ENCODE assay signal across 10 cellular contexts in the genomic region with DNA sequence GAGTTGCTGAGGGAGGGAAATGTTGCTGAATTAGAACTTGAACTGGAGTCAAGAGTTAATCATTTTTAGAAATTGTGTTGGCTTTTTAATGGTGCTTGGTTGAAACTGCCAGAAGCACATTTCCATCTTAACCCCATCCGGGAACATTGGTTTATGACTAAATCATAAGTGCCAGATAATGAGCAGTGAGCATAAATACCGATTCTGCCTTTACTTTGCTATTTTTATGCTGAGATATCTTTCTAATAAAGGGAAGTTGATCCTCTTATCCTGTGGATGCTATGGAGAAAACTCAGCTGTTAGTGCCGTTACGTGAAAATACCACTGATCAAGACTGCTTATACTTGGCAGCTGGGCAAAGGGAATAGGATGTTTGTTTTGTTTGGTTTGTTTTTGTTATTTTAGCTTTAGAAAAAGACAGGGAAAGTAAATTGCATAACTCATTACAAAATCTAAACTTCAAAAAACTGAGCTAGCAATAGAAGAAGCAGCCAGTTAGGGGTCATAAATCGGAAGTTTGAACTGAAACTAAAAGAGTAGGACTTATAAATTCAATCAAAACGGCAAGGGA.
DNase-seq lines count a peak whose midpoint lies in the region; ATAC-seq and TF ChIP-seq lines count a peak whose summit lies in the region.
"Had no signal": no experiment of that assay in that cellular context is flagged by ENCODE, and none has a peak within 500 bp of the region (broad histone marks: within the 10 kb centered on the region; RNA-seq: fewer than 3 reads in every experiment).

No MANE protein-coding gene starts in this region.

- ATAC-seq in lower lobe of right lung, result no peak

- TF ChIP-seq POLR2A in vagina (IDR thresholded peaks at IDR 0.05), result no peak

- H3K4me1 Mint-ChIP-seq in MCF 10A (ENCODE audit: insufficient read depth, unreplicated experiment) (no peaks in the 10 kb centered on the region), type B pancreatic cell (ENCODE audit: unreplicated experiment) (no peaks in the 10 kb centered on the region)

- POLR2A ChIA-PET in MCF 10A (lab: Yijun Ruan, JAX), result interaction anchor here (0.6 kb wide), 1 partner anchor 108 kb away, joined by 3 read pairs; no protein-coding TSS in a partner anchor

- no peak overlapping the region for H3K4me3 ChIP-seq in mammary epithelial cell (replicated peaks in 1 of 3; ENCODE audit: insufficient read depth in 1 of 3, low read depth in 2 of 3, low read length in 3 of 3)
- peak overlapping the region; percentile 68 for H3K4me3 ChIP-seq in coronary artery
- peak overlapping the region; percentile 6 for H3K4me3 ChIP-seq in lower lobe of right lung
- H3K4me3 ChIP-seq in vagina, result peak overlapping the region; percentile 17 to 36

- in situ Hi-C loops in mammary epithelial cell (cut with MboI; ENCODE audit: low sequenced_read_pairs in 2 of 2), result no loop called here

- H3K4me2 ChIP-seq in mammary epithelial cell (ENCODE audit: insufficient read depth, low read depth, low read length), result no peak overlapping the region

- intact Hi-C loops in MCF 10A (cut with micrococcal nuclease) (no loop called here), mammary epithelial cell (cut with micrococcal nuclease) (no loop called here), lower lobe of right lung (cut with DNase I) (no loop called here), vagina (cut with DNase I) (no loop called here)

- no peaks in the 10 kb centered on the region for H3K4me1 ChIP-seq in mammary epithelial cell (ENCODE audit: insufficient read depth, low read length)
- no peaks in the 10 kb centered on the region for H3K4me1 ChIP-seq in lower lobe of right lung
- H3K4me1 ChIP-seq in vagina, result no peaks in the 10 kb centered on the region

- no peaks in the 10 kb centered on the region for H3K36me3 Mint-ChIP-seq in MCF 10A (ENCODE audit: insufficient read depth, unreplicated experiment)
- no peaks in the 10 kb centered on the region for H3K36me3 Mint-ChIP-seq in type B pancreatic cell

- dilution Hi-C loops in mammary epithelial cell (cut with HindIII; ENCODE audit: low sequenced_read_pairs), result no loop called here

- DNase-seq in MCF 10A (ENCODE audit: unreplicated experiment) (peak; percentile 42), mammary epithelial cell (no peak), coronary artery (ENCODE audit: low spot score) (no peak), lower lobe of right lung (no peak), vagina (ENCODE audit: extremely low spot score in 2 of 2) (no peak), type B pancreatic cell (ENCODE audit: extremely low spot score, unreplicated experiment) (no peak), NCI-H128 (lab: John Stamatoyannopoulos, UW; ENCODE audit: unreplicated experiment) (no peak), NCI-H1417 (lab: John Stamatoyannopoulos, UW) (no peak)
- DNase-seq: activated CD4-positive, alpha-beta T cell treated with anti-CD3 and anti-CD28 coated beads for 48 hours; CD4-positive, alpha-beta T cell had no signal

- H3K9ac ChIP-seq in mammary epithelial cell (ENCODE audit: insufficient read depth, low read length), result no peak overlapping the region

- no peak overlapping the region for H2AFZ ChIP-seq in mammary epithelial cell (ENCODE audit: low read depth, low read length)

- no peaks in the 10 kb centered on the region for H3K27me3 ChIP-seq in mammary epithelial cell (ENCODE audit: insufficient read depth, low read length)
- H3K27me3 ChIP-seq in lower lobe of right lung (ENCODE audit: low read depth), result no peaks in the 10 kb centered on the region
- no peaks in the 10 kb centered on the region for H3K27me3 ChIP-seq in vagina

- CTCF ChIA-PET in MCF 10A (lab: Yijun Ruan, JAX), result no interaction called here
- CTCF ChIA-PET in mammary epithelial cell (lab: Charles Lee; ENCODE audit: low non-redundant PET), result no interaction called here

- H3K27me3 Mint-ChIP-seq in MCF 10A (ENCODE audit: insufficient read depth, unreplicated experiment) (no peaks in the 10 kb centered on the region), type B pancreatic cell (peaks cover 2% of the 10 kb centered on the region)
- H3K27me3 Mint-ChIP-seq: CD4-positive, alpha-beta T cell had no signal

- H4K20me1 ChIP-seq in mammary epithelial cell (ENCODE audit: insufficient read depth, low read length), result no peaks in the 10 kb centered on the region

- H3K36me3 ChIP-seq in mammary epithelial cell (ENCODE audit: insufficient read depth, low read length) (no peaks in the 10 kb centered on the region), lower lobe of right lung (no peaks in the 10 kb centered on the region), vagina (no peaks in the 10 kb centered on the region)

- TF ChIP-seq CTCF in MCF 10A (IDR thresholded peaks at IDR 0.05; ENCODE audit: unreplicated experiment) (no peak), mammary epithelial cell (conservative IDR thresholded peaks at IDR 0.05 in 1 of 2, IDR thresholded peaks at IDR 0.05 in 1 of 2; ENCODE audit: extremely low read depth in 1 of 2, insufficient read depth in 1 of 2, low read depth in 1 of 2, low read length in 2 of 2) (no peak), coronary artery (IDR thresholded peaks at IDR 0.05) (no peak), lower lobe of right lung (IDR thresholded peaks at IDR 0.05) (no peak), vagina (IDR thresholded peaks at IDR 0.05) (no peak), type B pancreatic cell (conservative IDR thresholded peaks at IDR 0.05) (no peak)

- H3K9me3 ChIP-seq in mammary epithelial cell (replicated peaks; ENCODE audit: insufficient read depth, low read length) (no peaks in the 10 kb centered on the region), lower lobe of right lung (no peaks in the 10 kb centered on the region), vagina (no peaks in the 10 kb centered on the region)

- H3K79me2 ChIP-seq in mammary epithelial cell (ENCODE audit: insufficient read depth, low read length), result no peaks in the 10 kb centered on the region

- H3K9me3 Mint-ChIP-seq in MCF 10A (ENCODE audit: unreplicated experiment) (no peaks in the 10 kb centered on the region), type B pancreatic cell (no peaks in the 10 kb centered on the region)

- H3K27ac Mint-ChIP-seq in MCF 10A (ENCODE audit: low read depth, unreplicated experiment) (no peak overlapping the region), type B pancreatic cell (no peak overlapping the region)
- H3K27ac Mint-ChIP-seq: CD4-positive, alpha-beta T cell had no signal

- BruUV-seq in MCF 10A (replicated peaks; lab: Mats Ljungman, UMichigan), result no TSS peak
- no TSS peak for BruUV-seq in mammary epithelial cell (replicated peaks; lab: Mats Ljungman, UMichigan)

- H3K27ac ChIP-seq in mammary epithelial cell (ENCODE audit: insufficient read depth, low read depth, low read length) (no peak overlapping the region), coronary artery (no peak overlapping the region), lower lobe of right lung (no peak overlapping the region), vagina (no peak overlapping the region)

- WGBS in mammary epithelial cell (ENCODE audit: low coverage, missing lambda C conversion rate), result 46% methylated on average over 6 of the region's 6 CpGs

- H3K4me3 Mint-ChIP-seq in MCF 10A (ENCODE audit: unreplicated experiment) (no peak overlapping the region), type B pancreatic cell (no peak overlapping the region)
- H3K4me3 Mint-ChIP-seq: CD4-positive, alpha-beta T cell had no signal

Comparison
In these comparisons a context has a peak if more than half of its experiments do, and no peak if none do; other contexts are left out.
1. H3K4me3 ChIP-seq: peak in coronary artery (single experiment), lower lobe of right lung (single experiment) and vagina (2 of 2); none in mammary epithelial cell (0 of 3).